ENCODE assay signal across 20 cellular contexts in genomic region chr20:17621229-17621968, GRCh38. TPM values are rescaled to one million over a fixed set of nuclear protein-coding genes. Genes with fewer than 3 reads are reported as not detected.
DNase-seq lines count a peak whose midpoint lies in the region; ATAC-seq and TF ChIP-seq lines count a peak whose summit lies in the region.
"Had no signal": no experiment of that assay in that cellular context is flagged by ENCODE, and none has a peak within 500 bp of the region (broad histone marks: within the 10 kb centered on the region; RNA-seq: fewer than 3 reads in every experiment).

No MANE protein-coding gene starts in this region.

- peaks cover 0 to 13% (median 5%) of the 10 kb centered on the region in 9 donors for H3K4me1 ChIP-seq in heart right ventricle
- H3K4me1 ChIP-seq in ovary (ENCODE audit: insufficient read depth) = no peaks in the 10 kb centered on the region
- H3K4me1 ChIP-seq in mesenchymal stem cell (ENCODE audit: control insufficient read depth, insufficient read depth, low read depth, low read length) = peaks cover 17% of the 10 kb centered on the region

- no peak for TF ChIP-seq CTCF in heart right ventricle (IDR thresholded peaks at IDR 0.05)
- TF ChIP-seq CTCF in coronary artery (IDR thresholded peaks at IDR 0.05) = no peak
- TF ChIP-seq CTCF in ovary (IDR thresholded peaks at IDR 0.05) = no peak

- H3K36me3 ChIP-seq in heart right ventricle = peaks cover 0 to 100% (median 36%) of the 10 kb centered on the region in 9 donors
- no peaks in the 10 kb centered on the region for H3K36me3 ChIP-seq in ovary
- peaks cover 99% of the 10 kb centered on the region in 2 experiments for H3K36me3 ChIP-seq in mesenchymal stem cell (ENCODE audit: control insufficient read depth in 1 of 2, insufficient read depth in 2 of 2, low read depth in 1 of 2, low read length in 2 of 2)

- H3K27ac ChIP-seq in heart right ventricle (no peak overlapping the region), coronary artery (no peak overlapping the region), ovary (no peak overlapping the region), mesenchymal stem cell (ENCODE audit: low read length, poor library complexity, severe bottlenecking) (no peak overlapping the region)
- H3K27ac ChIP-seq: KMS-11, VCaP had no signal

- H3K9ac ChIP-seq in mesenchymal stem cell (ENCODE audit: low read length) = no peak overlapping the region
- H3K9ac ChIP-seq: KMS-11 had no signal

- no peak overlapping the region for H2BK5ac ChIP-seq in mesenchymal stem cell (ENCODE audit: low read depth, low read length, poor library complexity, severe bottlenecking)

- peaks cover 62% of the 10 kb centered on the region for H3K79me1 ChIP-seq in mesenchymal stem cell (replicated peaks; ENCODE audit: low read length, poor library complexity, severe bottlenecking)

- H2BK15ac ChIP-seq in mesenchymal stem cell (ENCODE audit: low read depth, poor library complexity, severe bottlenecking) = no peak overlapping the region

- H3K4ac ChIP-seq in mesenchymal stem cell (ENCODE audit: low read depth in 1 of 2, low read length in 2 of 2) = no peak overlapping the region

- H2AK5ac ChIP-seq in mesenchymal stem cell (ENCODE audit: low read length, severe bottlenecking) = no peak overlapping the region

- no peak overlapping the region for H3K23ac ChIP-seq in mesenchymal stem cell (ENCODE audit: low read length in 2 of 2)

- H2BK12ac ChIP-seq in mesenchymal stem cell (ENCODE audit: low read length in 2 of 2) = no peak overlapping the region

- no peak overlapping the region for H4K91ac ChIP-seq in mesenchymal stem cell (ENCODE audit: low read length)

- TF ChIP-seq EP300 in ovary (IDR thresholded peaks at IDR 0.05) = no peak

- H3K27me3 ChIP-seq in heart right ventricle (no peaks in the 10 kb centered on the region), ovary (no peaks in the 10 kb centered on the region), mesenchymal stem cell (ENCODE audit: control insufficient read depth in 1 of 2, insufficient read depth in 1 of 2, low read length in 2 of 2) (no peaks in the 10 kb centered on the region)

- no peak overlapping the region for H3K18ac ChIP-seq in mesenchymal stem cell (ENCODE audit: low read depth in 1 of 2, low read length in 2 of 2)

- WGBS in heart right ventricle, 2 donors = 91 to 92% methylated on average over 24 of the region's 24 CpGs
- WGBS in ovary, 3 donors = 82 to 84% (median 83%) methylated on average over 24 of the region's 24 CpGs
- 97% methylated on average over 23 of the region's 24 CpGs for WGBS in mesenchymal stem cell

- no peak overlapping the region for H2AFZ ChIP-seq in mesenchymal stem cell (ENCODE audit: low read depth, low read length)
- H2AFZ ChIP-seq: GM23338 had no signal

- no peak for TF ChIP-seq POLR2A in ovary (IDR thresholded peaks at IDR 0.05)

- intact Hi-C loops in Right ventricle myocardium inferior (cut with DNase I) = no loop called here
- intact Hi-C loops in heart right ventricle (cut with DNase I) = no loop called here
- intact Hi-C loops in ovary (cut with DNase I) = no loop called here

- no peak overlapping the region for H4K8ac ChIP-seq in mesenchymal stem cell (ENCODE audit: low read length)

- H3K4me3 ChIP-seq in heart right ventricle (no peak overlapping the region), coronary artery (no peak overlapping the region), ovary (no peak overlapping the region), mesenchymal stem cell (ENCODE audit: insufficient read depth in 1 of 2, low read depth in 1 of 2, low read length in 2 of 2) (no peak overlapping the region)
- H3K4me3 ChIP-seq: GM23338 had no signal

- H3K4me2 ChIP-seq in mesenchymal stem cell (ENCODE audit: low read length, poor library complexity, severe bottlenecking) = no peak overlapping the region
- H3K4me2 ChIP-seq: GM23338, KMS-11 had no signal

- DNase-seq in Right ventricle myocardium inferior (ENCODE audit: missing footprints) (peak; percentile 26), heart right ventricle (no peak), coronary artery (ENCODE audit: low spot score) (peak; percentile 71), ovary (peak in 3 of 5 donors; percentile 9 to 21 (median 15)), ureter (ENCODE audit: low spot score) (peak; percentile 35), mesenchymal stem cell (no peak), NK-92 (lab: John Stamatoyannopoulos, UW; ENCODE audit: unreplicated experiment) (no peak), DMS79 treated with DMSO at 0.1 percent for 48 hours (lab: John Stamatoyannopoulos, UW) (no peak)
- DNase-seq: ACHN; activated T-cell treated with anti-CD3 and anti-CD28 coated beads, Interleukin-2, amount 50 U/mL, for 24 hours; cerebellar nuclear complex; DMS 273 treated with DMSO at 0.1 percent for 48 hours; effector CD8-positive, alpha-beta T cell; NCI-H82; OCI-M1; stimulated activated CD4-positive, alpha-beta T cell treated with anti-CD3 and anti-CD28 coated beads, Interleukin-12 subunit alpha, Interleukin-12 subunit beta, amount 100 ng/mL, for 4 hours; T-helper 2 cell had no signal

- H3K9me3 ChIP-seq in heart right ventricle (no peaks in the 10 kb centered on the region), ovary (no peaks in the 10 kb centered on the region), mesenchymal stem cell (ENCODE audit: control insufficient read depth, low read length) (no peaks in the 10 kb centered on the region)

- ATAC-seq in Right ventricle myocardium inferior (no peak), heart right ventricle (no peak)
- ATAC-seq: GM23338 had no signal

- no peak overlapping the region for H3K14ac ChIP-seq in mesenchymal stem cell (ENCODE audit: low read length in 2 of 2)

- no peak overlapping the region for H2BK120ac ChIP-seq in mesenchymal stem cell (ENCODE audit: low read depth, low read length)

RNA-seq across cellular contexts. Expression of gene DSTN, which starts 51.5 kb away (rescaled TPM):
- 865 TPM for total RNA-seq in Right ventricle myocardium inferior
- total RNA-seq in heart right ventricle = 100 to 1,000 TPM; 353 to 802 (median 569) TPM
- 100 to 1,000 TPM; 261 to 538 TPM for polyA plus RNA-seq in heart right ventricle
- total RNA-seq in ovary = 100 to 1,000 TPM; 162 to 429 (median 299) TPM
- 1,000 to 10,000 TPM in 1 of 2 donors, 100 to 1,000 TPM in 1; 404 to 1,033 TPM for polyA plus RNA-seq in ovary
- 603 TPM for total RNA-seq in ureter
- polyA plus RNA-seq in mesenchymal stem cell (2013, experiment 1 of 2) = 931 TPM
- 914 TPM for polyA plus RNA-seq in mesenchymal stem cell (2013, experiment 2 of 2)

Comparison
In these comparisons a context has a peak if more than half of its experiments do, and no peak if none do; other contexts are left out.
1. DNase-seq: peak in Right ventricle myocardium inferior (single experiment), coronary artery (single experiment), ovary (3 of 5) and ureter (single experiment); none in heart right ventricle (0 of 2), mesenchymal stem cell (single experiment), NK-92 (single experiment) and DMS79 treated with DMSO at 0.1 percent for 48 hours (single experiment).